Comparison of ENCODE assay signal across 1 cellular context in the genomic region with DNA sequence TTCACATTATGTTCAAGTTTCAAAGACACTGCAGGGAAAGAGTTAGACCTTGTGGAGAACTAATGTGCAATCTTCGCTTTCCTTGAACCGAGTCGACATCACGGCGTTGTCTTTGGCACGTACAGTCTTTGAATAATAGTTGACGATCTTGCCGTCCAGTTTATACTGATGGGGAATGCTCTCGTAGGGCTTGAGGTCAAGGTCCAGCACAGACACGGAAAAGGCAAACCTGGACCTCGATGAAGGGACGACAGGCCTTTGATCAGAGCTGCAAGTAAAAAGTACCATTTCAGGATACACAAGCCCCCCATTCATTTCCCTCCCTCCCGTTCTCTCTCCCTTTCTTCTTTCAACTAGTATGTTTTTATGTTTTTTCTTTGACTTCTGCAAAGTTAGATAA.
A peak's percentile ranks its signal among the peaks of the same experiment; 100 is the strongest.
TF ChIP-seq lines count a peak whose summit lies in the region.

No MANE protein-coding gene starts in this region.

TF ChIP-seq in HepG2, 621 proteins besides CTCF, POLR2A, EP300 and RAD21 (continued from another document and continues in another):
- TF ChIP-seq, protein P1, sequence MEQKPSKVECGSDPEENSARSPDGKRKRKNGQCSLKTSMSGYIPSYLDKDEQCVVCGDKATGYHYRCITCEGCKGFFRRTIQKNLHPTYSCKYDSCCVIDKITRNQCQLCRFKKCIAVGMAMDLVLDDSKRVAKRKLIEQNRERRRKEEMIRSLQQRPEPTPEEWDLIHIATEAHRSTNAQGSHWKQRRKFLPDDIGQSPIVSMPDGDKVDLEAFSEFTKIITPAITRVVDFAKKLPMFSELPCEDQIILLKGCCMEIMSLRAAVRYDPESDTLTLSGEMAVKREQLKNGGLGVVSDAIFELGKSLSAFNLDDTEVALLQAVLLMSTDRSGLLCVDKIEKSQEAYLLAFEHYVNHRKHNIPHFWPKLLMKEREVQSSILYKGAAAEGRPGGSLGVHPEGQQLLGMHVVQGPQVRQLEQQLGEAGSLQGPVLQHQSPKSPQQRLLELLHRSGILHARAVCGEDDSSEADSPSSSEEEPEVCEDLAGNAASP (CRISPR knock-in tag; IDR thresholded peaks at IDR 0.05; ENCODE audit: borderline replicate concordance) = no peak
- TF ChIP-seq PLRG1 (conservative IDR thresholded peaks at IDR 0.05) (no peak), ZKSCAN5 (CRISPR knock-in tag; IDR thresholded peaks at IDR 0.05) (no peak), HNF4G (IDR thresholded peaks at IDR 0.05; ENCODE audit: borderline replicate concordance, low read depth, low read length) (peak; percentile 40; the same call in 1 of the 2 replicates), HNF4G (CRISPR knock-in tag; IDR thresholded peaks at IDR 0.05; ENCODE audit: borderline replicate concordance, low read depth) (no peak), ZNF747 (CRISPR knock-in tag; IDR thresholded peaks at IDR 0.05; ENCODE audit: borderline replicate concordance) (0 out of 2 replicates have a peak, but pooled peaks have one; percentile 33), RFXAP (CRISPR knock-in tag; IDR thresholded peaks at IDR 0.05; ENCODE audit: borderline replicate concordance) (no peak), XBP1 (CRISPR knock-in tag; IDR thresholded peaks at IDR 0.05) (no peak), SOX6 (IDR thresholded peaks at IDR 0.05) (no peak), SOX6 (CRISPR knock-in tag; IDR thresholded peaks at IDR 0.05) (no peak), TSC22D2 (CRISPR knock-in tag; IDR thresholded peaks at IDR 0.05; ENCODE audit: borderline replicate concordance) (no peak), MBNL3 (CRISPR knock-in tag; conservative IDR thresholded peaks at IDR 0.05) (no peak), TBL1XR1 (IDR thresholded peaks at IDR 0.05; ENCODE audit: borderline replicate concordance, low read length, partially characterized antibody) (no peak), ZFY (CRISPR knock-in tag; IDR thresholded peaks at IDR 0.05) (no peak), HNRNPL (IDR thresholded peaks at IDR 0.05; ENCODE audit: low read depth, low read length) (no peak), TEAD3 (CRISPR knock-in tag; optimal IDR thresholded peaks at IDR 0.05; ENCODE audit: borderline replicate concordance) (no peak), GATAD2A (CRISPR knock-in tag; IDR thresholded peaks at IDR 0.05) (peak; percentile 31; the same call in 1 of the 2 replicates), SOX13 (IDR thresholded peaks at IDR 0.05) (no peak), SOX13 (CRISPR knock-in tag; conservative IDR thresholded peaks at IDR 0.05 in 1 of 2, IDR thresholded peaks at IDR 0.05 in 1 of 2) (no peak), ZNF160 (CRISPR knock-in tag; IDR thresholded peaks at IDR 0.05) (no peak), ZNF552 (CRISPR knock-in tag; IDR thresholded peaks at IDR 0.05; ENCODE audit: borderline replicate concordance) (no peak)
- TF ChIP-seq, protein P2, sequence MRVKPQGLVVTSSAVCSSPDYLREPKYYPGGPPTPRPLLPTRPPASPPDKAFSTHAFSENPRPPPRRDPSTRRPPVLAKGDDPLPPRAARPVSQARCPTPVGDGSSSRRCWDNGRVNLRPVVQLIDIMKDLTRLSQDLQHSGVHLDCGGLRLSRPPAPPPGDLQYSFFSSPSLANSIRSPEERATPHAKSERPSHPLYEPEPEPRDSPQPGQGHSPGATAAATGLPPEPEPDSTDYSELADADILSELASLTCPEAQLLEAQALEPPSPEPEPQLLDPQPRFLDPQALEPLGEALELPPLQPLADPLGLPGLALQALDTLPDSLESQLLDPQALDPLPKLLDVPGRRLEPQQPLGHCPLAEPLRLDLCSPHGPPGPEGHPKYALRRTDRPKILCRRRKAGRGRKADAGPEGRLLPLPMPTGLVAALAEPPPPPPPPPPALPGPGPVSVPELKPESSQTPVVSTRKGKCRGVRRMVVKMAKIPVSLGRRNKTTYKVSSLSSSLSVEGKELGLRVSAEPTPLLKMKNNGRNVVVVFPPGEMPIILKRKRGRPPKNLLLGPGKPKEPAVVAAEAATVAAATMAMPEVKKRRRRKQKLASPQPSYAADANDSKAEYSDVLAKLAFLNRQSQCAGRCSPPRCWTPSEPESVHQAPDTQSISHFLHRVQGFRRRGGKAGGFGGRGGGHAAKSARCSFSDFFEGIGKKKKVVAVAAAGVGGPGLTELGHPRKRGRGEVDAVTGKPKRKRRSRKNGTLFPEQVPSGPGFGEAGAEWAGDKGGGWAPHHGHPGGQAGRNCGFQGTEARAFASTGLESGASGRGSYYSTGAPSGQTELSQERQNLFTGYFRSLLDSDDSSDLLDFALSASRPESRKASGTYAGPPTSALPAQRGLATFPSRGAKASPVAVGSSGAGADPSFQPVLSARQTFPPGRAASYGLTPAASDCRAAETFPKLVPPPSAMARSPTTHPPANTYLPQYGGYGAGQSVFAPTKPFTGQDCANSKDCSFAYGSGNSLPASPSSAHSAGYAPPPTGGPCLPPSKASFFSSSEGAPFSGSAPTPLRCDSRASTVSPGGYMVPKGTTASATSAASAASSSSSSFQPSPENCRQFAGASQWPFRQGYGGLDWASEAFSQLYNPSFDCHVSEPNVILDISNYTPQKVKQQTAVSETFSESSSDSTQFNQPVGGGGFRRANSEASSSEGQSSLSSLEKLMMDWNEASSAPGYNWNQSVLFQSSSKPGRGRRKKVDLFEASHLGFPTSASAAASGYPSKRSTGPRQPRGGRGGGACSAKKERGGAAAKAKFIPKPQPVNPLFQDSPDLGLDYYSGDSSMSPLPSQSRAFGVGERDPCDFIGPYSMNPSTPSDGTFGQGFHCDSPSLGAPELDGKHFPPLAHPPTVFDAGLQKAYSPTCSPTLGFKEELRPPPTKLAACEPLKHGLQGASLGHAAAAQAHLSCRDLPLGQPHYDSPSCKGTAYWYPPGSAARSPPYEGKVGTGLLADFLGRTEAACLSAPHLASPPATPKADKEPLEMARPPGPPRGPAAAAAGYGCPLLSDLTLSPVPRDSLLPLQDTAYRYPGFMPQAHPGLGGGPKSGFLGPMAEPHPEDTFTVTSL (CRISPR knock-in tag; IDR thresholded peaks at IDR 0.05; ENCODE audit: borderline replicate concordance) = 0 out of 2 replicates have a peak, but pooled peaks have one; percentile 32
- TF ChIP-seq, protein P3, sequence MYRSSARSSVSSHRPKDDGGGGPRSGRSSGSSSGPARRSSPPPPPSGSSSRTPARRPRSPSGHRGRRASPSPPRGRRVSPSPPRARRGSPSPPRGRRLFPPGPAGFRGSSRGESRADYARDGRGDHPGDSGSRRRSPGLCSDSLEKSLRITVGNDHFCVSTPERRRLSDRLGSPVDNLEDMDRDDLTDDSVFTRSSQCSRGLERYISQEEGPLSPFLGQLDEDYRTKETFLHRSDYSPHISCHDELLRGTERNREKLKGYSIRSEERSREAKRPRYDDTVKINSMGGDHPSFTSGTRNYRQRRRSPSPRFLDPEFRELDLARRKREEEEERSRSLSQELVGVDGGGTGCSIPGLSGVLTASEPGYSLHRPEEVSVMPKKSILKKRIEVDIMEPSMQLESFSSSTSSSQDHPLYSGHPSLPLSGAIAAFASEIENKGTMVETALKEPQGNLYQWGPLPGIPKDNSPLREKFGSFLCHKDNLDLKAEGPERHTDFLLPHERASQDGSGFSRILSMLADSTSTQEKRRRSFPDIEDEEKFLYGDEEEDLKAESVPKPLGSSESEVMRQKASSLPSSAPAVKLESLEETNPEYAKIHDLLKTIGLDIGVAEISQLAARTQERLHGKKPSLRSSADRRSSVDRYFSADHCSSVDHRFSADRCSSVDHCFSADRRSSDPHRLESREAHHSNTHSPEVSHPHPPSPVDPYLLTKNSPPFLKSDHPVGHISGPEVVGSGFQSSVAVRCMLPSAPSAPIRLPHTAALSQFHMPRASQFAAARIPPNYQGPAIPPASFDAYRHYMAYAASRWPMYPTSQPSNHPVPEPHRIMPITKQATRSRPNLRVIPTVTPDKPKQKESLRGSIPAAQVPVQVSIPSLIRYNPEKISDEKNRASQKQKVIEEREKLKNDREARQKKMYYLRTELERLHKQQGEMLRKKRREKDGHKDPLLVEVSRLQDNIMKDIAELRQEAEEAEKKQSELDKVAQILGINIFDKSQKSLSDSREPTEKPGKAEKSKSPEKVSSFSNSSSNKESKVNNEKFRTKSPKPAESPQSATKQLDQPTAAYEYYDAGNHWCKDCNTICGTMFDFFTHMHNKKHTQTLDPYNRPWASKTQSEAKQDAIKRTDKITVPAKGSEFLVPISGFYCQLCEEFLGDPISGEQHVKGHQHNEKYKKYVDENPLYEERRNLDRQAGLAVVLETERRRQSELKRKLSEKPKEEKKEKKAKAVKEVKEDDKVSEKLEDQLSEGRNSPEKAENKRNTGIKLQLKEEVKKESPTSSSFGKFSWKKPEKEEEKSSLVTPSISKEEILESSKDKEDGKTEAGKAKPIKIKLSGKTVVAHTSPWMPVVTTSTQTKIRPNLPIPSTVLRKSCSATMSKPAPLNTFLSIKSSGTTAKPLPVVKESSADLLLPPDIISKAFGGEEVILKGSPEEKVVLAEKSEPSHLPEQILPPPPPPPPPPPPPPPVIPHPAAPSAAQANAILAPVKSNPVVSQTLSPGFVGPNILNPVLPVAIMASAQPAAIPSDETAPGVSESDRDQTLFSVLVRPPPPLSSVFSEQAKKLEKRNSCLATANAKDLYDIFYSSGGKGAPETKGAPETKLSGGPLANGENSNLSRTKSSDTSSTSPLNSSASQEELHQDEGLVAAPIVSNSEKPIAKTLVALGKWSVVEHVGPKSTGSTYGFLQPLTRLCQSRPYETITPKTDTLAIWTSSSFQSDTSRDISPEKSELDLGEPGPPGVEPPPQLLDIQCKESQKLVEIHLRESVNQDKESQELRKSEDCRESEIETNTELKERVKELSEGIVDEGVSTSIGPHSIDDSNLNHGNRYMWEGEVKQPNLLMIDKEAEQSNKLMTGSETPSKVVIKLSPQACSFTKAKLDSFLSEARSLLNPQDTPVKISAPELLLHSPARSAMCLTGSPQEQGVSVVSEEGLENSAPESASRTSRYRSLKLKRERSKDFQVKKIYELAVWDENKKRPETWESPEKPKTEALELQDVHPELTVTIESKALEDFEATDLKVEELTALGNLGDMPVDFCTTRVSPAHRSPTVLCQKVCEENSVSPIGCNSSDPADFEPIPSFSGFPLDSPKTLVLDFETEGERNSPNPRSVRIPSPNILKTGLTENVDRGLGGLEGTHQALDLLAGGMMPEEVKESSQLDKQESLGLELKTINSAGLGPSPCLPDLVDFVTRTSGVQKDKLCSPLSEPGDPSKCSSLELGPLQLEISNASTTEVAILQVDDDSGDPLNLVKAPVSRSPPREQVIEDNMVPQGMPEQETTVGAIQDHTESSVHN (CRISPR knock-in tag; IDR thresholded peaks at IDR 0.05) = no peak
- TF ChIP-seq, protein P4, sequence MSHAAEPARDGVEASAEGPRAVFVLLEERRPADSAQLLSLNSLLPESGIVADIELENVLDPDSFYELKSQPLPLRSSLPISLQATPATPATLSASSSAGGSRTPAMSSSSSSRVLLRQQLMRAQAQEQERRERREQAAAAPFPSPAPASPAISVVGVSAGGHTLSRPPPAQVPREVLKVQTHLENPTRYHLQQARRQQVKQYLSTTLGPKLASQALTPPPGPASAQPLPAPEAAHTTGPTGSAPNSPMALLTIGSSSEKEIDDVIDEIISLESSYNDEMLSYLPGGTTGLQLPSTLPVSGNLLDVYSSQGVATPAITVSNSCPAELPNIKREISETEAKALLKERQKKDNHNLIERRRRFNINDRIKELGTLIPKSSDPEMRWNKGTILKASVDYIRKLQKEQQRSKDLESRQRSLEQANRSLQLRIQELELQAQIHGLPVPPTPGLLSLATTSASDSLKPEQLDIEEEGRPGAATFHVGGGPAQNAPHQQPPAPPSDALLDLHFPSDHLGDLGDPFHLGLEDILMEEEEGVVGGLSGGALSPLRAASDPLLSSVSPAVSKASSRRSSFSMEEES (CRISPR knock-in tag; IDR thresholded peaks at IDR 0.05) = no peak
- TF ChIP-seq, protein P5, sequence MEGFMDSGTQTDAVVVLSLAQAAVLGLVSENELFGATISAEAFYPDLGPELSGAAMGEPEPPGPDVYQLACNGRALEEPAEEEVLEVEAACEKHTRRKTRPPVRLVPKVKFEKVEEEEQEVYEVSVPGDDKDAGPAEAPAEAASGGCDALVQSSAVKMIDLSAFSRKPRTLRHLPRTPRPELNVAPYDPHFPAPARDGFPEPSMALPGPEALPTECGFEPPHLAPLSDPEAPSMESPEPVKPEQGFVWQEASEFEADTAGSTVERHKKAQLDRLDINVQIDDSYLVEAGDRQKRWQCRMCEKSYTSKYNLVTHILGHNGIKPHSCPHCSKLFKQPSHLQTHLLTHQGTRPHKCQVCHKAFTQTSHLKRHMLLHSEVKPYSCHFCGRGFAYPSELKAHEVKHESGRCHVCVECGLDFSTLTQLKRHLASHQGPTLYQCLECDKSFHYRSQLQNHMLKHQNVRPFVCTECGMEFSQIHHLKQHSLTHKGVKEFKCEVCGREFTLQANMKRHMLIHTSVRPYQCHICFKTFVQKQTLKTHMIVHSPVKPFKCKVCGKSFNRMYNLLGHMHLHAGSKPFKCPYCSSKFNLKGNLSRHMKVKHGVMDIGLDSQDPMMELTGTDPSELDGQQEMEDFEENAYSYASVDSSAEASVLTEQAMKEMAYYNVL (CRISPR knock-in tag; IDR thresholded peaks at IDR 0.05; ENCODE audit: borderline replicate concordance) = peak; percentile 55; the same call in 1 of the 2 replicates
- TF ChIP-seq, protein P6, sequence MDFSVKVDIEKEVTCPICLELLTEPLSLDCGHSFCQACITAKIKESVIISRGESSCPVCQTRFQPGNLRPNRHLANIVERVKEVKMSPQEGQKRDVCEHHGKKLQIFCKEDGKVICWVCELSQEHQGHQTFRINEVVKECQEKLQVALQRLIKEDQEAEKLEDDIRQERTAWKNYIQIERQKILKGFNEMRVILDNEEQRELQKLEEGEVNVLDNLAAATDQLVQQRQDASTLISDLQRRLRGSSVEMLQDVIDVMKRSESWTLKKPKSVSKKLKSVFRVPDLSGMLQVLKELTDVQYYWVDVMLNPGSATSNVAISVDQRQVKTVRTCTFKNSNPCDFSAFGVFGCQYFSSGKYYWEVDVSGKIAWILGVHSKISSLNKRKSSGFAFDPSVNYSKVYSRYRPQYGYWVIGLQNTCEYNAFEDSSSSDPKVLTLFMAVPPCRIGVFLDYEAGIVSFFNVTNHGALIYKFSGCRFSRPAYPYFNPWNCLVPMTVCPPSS (IDR thresholded peaks at IDR 0.05) = no peak
- TF ChIP-seq, protein P7, sequence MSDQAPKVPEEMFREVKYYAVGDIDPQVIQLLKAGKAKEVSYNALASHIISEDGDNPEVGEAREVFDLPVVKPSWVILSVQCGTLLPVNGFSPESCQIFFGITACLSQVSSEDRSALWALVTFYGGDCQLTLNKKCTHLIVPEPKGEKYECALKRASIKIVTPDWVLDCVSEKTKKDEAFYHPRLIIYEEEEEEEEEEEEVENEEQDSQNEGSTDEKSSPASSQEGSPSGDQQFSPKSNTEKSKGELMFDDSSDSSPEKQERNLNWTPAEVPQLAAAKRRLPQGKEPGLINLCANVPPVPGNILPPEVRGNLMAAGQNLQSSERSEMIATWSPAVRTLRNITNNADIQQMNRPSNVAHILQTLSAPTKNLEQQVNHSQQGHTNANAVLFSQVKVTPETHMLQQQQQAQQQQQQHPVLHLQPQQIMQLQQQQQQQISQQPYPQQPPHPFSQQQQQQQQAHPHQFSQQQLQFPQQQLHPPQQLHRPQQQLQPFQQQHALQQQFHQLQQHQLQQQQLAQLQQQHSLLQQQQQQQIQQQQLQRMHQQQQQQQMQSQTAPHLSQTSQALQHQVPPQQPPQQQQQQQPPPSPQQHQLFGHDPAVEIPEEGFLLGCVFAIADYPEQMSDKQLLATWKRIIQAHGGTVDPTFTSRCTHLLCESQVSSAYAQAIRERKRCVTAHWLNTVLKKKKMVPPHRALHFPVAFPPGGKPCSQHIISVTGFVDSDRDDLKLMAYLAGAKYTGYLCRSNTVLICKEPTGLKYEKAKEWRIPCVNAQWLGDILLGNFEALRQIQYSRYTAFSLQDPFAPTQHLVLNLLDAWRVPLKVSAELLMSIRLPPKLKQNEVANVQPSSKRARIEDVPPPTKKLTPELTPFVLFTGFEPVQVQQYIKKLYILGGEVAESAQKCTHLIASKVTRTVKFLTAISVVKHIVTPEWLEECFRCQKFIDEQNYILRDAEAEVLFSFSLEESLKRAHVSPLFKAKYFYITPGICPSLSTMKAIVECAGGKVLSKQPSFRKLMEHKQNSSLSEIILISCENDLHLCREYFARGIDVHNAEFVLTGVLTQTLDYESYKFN (CRISPR knock-in tag; conservative IDR thresholded peaks at IDR 0.05) = peak; percentile 76
- TF ChIP-seq, protein P8, sequence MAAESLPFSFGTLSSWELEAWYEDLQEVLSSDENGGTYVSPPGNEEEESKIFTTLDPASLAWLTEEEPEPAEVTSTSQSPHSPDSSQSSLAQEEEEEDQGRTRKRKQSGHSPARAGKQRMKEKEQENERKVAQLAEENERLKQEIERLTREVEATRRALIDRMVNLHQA (CRISPR knock-in tag; IDR thresholded peaks at IDR 0.05) = no peak
